Comparison of ENCODE assay signal across 4 cellular contexts in genomic region chr18:79729611-79730010, GRCh38.
"Had no signal": no experiment of that assay in that cellular context is flagged by ENCODE, and none has a peak within 500 bp of the region (broad histone marks: within the 10 kb centered on the region; RNA-seq: fewer than 3 reads in every experiment).

No MANE protein-coding gene starts in this region.

- ATAC-seq: GM23338 had no signal

- H3K27ac Mint-ChIP-seq: GM23338, H9 had no signal

- H3K4me1 Mint-ChIP-seq: GM23338, H9 had no signal

- H3K4me3 Mint-ChIP-seq: GM23338, H9 had no signal

- DNase-seq: H9, HCEC 1CT, IMR-90 had no signal
